Comparison of ENCODE assay signal across 11 cellular contexts in genomic region chr6:4010682-4011081, GRCh38.
DNase-seq lines count a peak whose midpoint lies in the region; ATAC-seq and TF ChIP-seq lines count a peak whose summit lies in the region.
"Had no signal": no experiment of that assay in that cellular context is flagged by ENCODE, and none has a peak within 500 bp of the region (broad histone marks: within the 10 kb centered on the region; RNA-seq: fewer than 3 reads in every experiment).

No MANE protein-coding gene starts in this region.

- H3K4me1 Mint-ChIP-seq in activated T-cell treated with anti-CD3 and anti-CD28 coated beads, Interleukin-2, amount 50 U/mL, for 72 hours (ENCODE audit: low read depth): peaks cover 64% of the 10 kb centered on the region
- H3K4me1 Mint-ChIP-seq in activated naive CD8-positive, alpha-beta T cell treated with anti-CD3 and anti-CD28 coated beads for 36 hours: peaks cover 48% of the 10 kb centered on the region

- no peak overlapping the region for H2BK5ac ChIP-seq in trophoblast cell (ENCODE audit: low read depth, low read length, poor library complexity)

- H2BK12ac ChIP-seq in trophoblast cell (ENCODE audit: low read length): no peak overlapping the region

- no peak overlapping the region for H4K12ac ChIP-seq in trophoblast cell (ENCODE audit: low read depth, low read length)

- H4K20me1 ChIP-seq in Loucy (ENCODE audit: insufficient read depth, low read length, poor library complexity, severe bottlenecking): peaks cover 21% of the 10 kb centered on the region

- no peak overlapping the region for H3K27ac ChIP-seq in trophoblast cell (ENCODE audit: low read depth, low read length)
- H3K27ac ChIP-seq: SJSA1, suprapubic skin had no signal

- H2AK5ac ChIP-seq in trophoblast cell (ENCODE audit: low read length): no peak overlapping the region

- peaks cover 60% of the 10 kb centered on the region for H3K79me2 ChIP-seq in Loucy (ENCODE audit: insufficient read depth, low read length)
- peaks cover 5% of the 10 kb centered on the region for H3K79me2 ChIP-seq in trophoblast cell (ENCODE audit: control insufficient read depth, insufficient read depth, low read length, poor library complexity)

- no peaks in the 10 kb centered on the region for H3K27me3 Mint-ChIP-seq in activated T-cell treated with anti-CD3 and anti-CD28 coated beads, Interleukin-2, amount 50 U/mL, for 72 hours (ENCODE audit: low read depth)
- H3K27me3 Mint-ChIP-seq in activated naive CD8-positive, alpha-beta T cell treated with anti-CD3 and anti-CD28 coated beads for 36 hours: no peaks in the 10 kb centered on the region

- H3K9me3 Mint-ChIP-seq in activated T-cell treated with anti-CD3 and anti-CD28 coated beads, Interleukin-2, amount 50 U/mL, for 72 hours: peaks cover 0 to 2% of the 10 kb centered on the region in 2 donors
- peaks cover 3% of the 10 kb centered on the region for H3K9me3 Mint-ChIP-seq in activated naive CD8-positive, alpha-beta T cell treated with anti-CD3 and anti-CD28 coated beads for 36 hours

- peak overlapping the region; percentile 10 for H3K27ac Mint-ChIP-seq in activated T-cell treated with anti-CD3 and anti-CD28 coated beads, Interleukin-2, amount 50 U/mL, for 72 hours
- peak overlapping the region; percentile 77 for H3K27ac Mint-ChIP-seq in activated naive CD8-positive, alpha-beta T cell treated with anti-CD3 and anti-CD28 coated beads for 36 hours

- no peak overlapping the region for H3K14ac ChIP-seq in trophoblast cell (ENCODE audit: low read length)

- H2BK120ac ChIP-seq in trophoblast cell (ENCODE audit: insufficient read depth, low read length, poor library complexity): no peak overlapping the region

- H3K4me2 ChIP-seq in Loucy (ENCODE audit: low read depth, low read length, poor library complexity, severe bottlenecking): peak overlapping the region; percentile 61
- H3K4me2 ChIP-seq in trophoblast cell (ENCODE audit: low read length): no peak overlapping the region

- H4K8ac ChIP-seq in trophoblast cell (ENCODE audit: low read depth, low read length): peak overlapping the region; percentile 4

- peak overlapping the region; percentile 17 for H3K23ac ChIP-seq in trophoblast cell (ENCODE audit: low read length)

- H3K18ac ChIP-seq in trophoblast cell (ENCODE audit: low read length): no peak overlapping the region

- peak overlapping the region; percentile 52 for H3K4ac ChIP-seq in trophoblast cell (ENCODE audit: low read depth, low read length)

- no peaks in the 10 kb centered on the region for H3K27me3 ChIP-seq in Loucy (ENCODE audit: insufficient read depth, low read length, poor library complexity, severe bottlenecking)
- H3K27me3 ChIP-seq in trophoblast cell (ENCODE audit: insufficient read depth, low read length): no peaks in the 10 kb centered on the region
- H3K27me3 ChIP-seq: SJSA1, suprapubic skin had no signal

- H3K36me3 ChIP-seq in Loucy (ENCODE audit: insufficient read depth, low read length) (no peaks in the 10 kb centered on the region), trophoblast cell (ENCODE audit: control insufficient read depth in 1 of 2, insufficient read depth in 2 of 2, low read length in 2 of 2) (peaks cover 1 to 2% of the 10 kb centered on the region in 2 experiments)

- H3K9me3 ChIP-seq in Loucy (ENCODE audit: insufficient read depth, low read depth, low read length) (no peaks in the 10 kb centered on the region), trophoblast cell (ENCODE audit: insufficient read depth, low read depth, low read length) (no peaks in the 10 kb centered on the region)
- H3K9me3 ChIP-seq: SJSA1, suprapubic skin had no signal

- WGBS in trophoblast cell (ENCODE audit: extremely low coverage, insufficient coverage, insufficient read length): no CpG with 5 or more reads among the region's 3 CpGs

- H3K4me1 ChIP-seq in Loucy (ENCODE audit: insufficient read depth, low read length, poor library complexity, severe bottlenecking) (peaks cover 23% of the 10 kb centered on the region), trophoblast cell (ENCODE audit: control insufficient read depth in 1 of 2, insufficient read depth in 2 of 2, low read length in 2 of 2) (peaks cover 0 to 4% of the 10 kb centered on the region in 2 experiments)
- H3K4me1 ChIP-seq: SJSA1 had no signal

- H3F3A ChIP-seq in Loucy (ENCODE audit: low read depth): peaks cover 4% of the 10 kb centered on the region; the same call in 1 of the 2 replicates

- no peaks in the 10 kb centered on the region for H3K79me1 ChIP-seq in trophoblast cell (ENCODE audit: low read length)

- H3K36me3 Mint-ChIP-seq in activated T-cell treated with anti-CD3 and anti-CD28 coated beads, Interleukin-2, amount 50 U/mL, for 72 hours (ENCODE audit: insufficient read depth in 2 of 2): peaks cover 9 to 11% of the 10 kb centered on the region in 2 donors
- peaks cover 26% of the 10 kb centered on the region for H3K36me3 Mint-ChIP-seq in activated naive CD8-positive, alpha-beta T cell treated with anti-CD3 and anti-CD28 coated beads for 36 hours

- H3K4me3 Mint-ChIP-seq in activated T-cell treated with anti-CD3 and anti-CD28 coated beads, Interleukin-2, amount 50 U/mL, for 72 hours: peak overlapping the region; percentile 56 to 60
- H3K4me3 Mint-ChIP-seq in activated naive CD8-positive, alpha-beta T cell treated with anti-CD3 and anti-CD28 coated beads for 36 hours: peak overlapping the region; percentile 44

- TF ChIP-seq CTCF in Loucy (conservative IDR thresholded peaks at IDR 0.05; ENCODE audit: low read length): no peak

- peak; percentile 7 to 14 for DNase-seq in activated T-cell treated with anti-CD3 and anti-CD28 coated beads, Interleukin-2, amount 50 U/mL, for 72 hours
- DNase-seq in activated T-cell treated with anti-CD3 and anti-CD28 coated beads for 4 hours: no peak
- peak; percentile 16 for DNase-seq in activated naive CD8-positive, alpha-beta T cell treated with anti-CD3 and anti-CD28 coated beads for 36 hours
- no peak for DNase-seq in trophoblast cell
- DNase-seq in islet precursor cell: no peak
- no peak for DNase-seq in DMS153 treated with DMSO at 0.1 percent for 48 hours (lab: John Stamatoyannopoulos, UW; ENCODE audit: unreplicated experiment)
- DNase-seq: NCI-H1930 had no signal

- H3K9me2 ChIP-seq in Loucy (replicated peaks; ENCODE audit: low read depth, low read length): no peaks in the 10 kb centered on the region

- H3K4me3 ChIP-seq in Loucy (ENCODE audit: low read length, poor library complexity, severe bottlenecking) (peak overlapping the region; percentile 44), trophoblast cell (ENCODE audit: low read depth, low read length) (no peak overlapping the region)
- H3K4me3 ChIP-seq: SJSA1, suprapubic skin had no signal

- H4K91ac ChIP-seq in trophoblast cell (ENCODE audit: low read depth, low read length): no peak overlapping the region

- H3K9ac ChIP-seq in Loucy (ENCODE audit: low read depth, low read length, poor library complexity, severe bottlenecking) (no peak overlapping the region), trophoblast cell (ENCODE audit: low read length) (peak overlapping the region; percentile 48)

- no peak overlapping the region for H2AFZ ChIP-seq in Loucy (ENCODE audit: low read length)
- no peak overlapping the region for H2AFZ ChIP-seq in trophoblast cell (ENCODE audit: insufficient read depth, low read length, poor library complexity)

- peak; percentile 74 to 92 for ATAC-seq in activated T-cell treated with anti-CD3 and anti-CD28 coated beads, Interleukin-2, amount 50 U/mL, for 72 hours (replicated peaks in 1 of 2)
- ATAC-seq in HG03139 (IDR thresholded peaks at IDR 0.05; ENCODE audit: unreplicated experiment): no peak

Comparison
In these comparisons a context has a peak if more than half of its experiments do, and no peak if none do; other contexts are left out.
1. DNase-seq: peak in activated T-cell treated with anti-CD3 and anti-CD28 coated beads, Interleukin-2, amount 50 U/mL, for 72 hours (2 of 2) and activated naive CD8-positive, alpha-beta T cell treated with anti-CD3 and anti-CD28 coated beads for 36 hours (single experiment); none in activated T-cell treated with anti-CD3 and anti-CD28 coated beads for 4 hours (single experiment), trophoblast cell (0 of 2), islet precursor cell (single experiment) and DMS153 treated with DMSO at 0.1 percent for 48 hours (single experiment).